In genomic region chr20:23397961-23398360, GRCh38 we compare ENCODE assay signal across 13 cellular contexts. TPM values are rescaled to one million over a fixed set of nuclear protein-coding genes. Genes with fewer than 3 reads are reported as not detected.
A peak's percentile ranks its signal among the peaks of the same experiment; 100 is the strongest.
DNase-seq lines count a peak whose midpoint lies in the region; ATAC-seq, FAIRE-seq and TF ChIP-seq lines count a peak whose summit lies in the region.
"Had no signal": no experiment of that assay in that cellular context is flagged by ENCODE, and none has a peak within 500 bp of the region (broad histone marks: within the 10 kb centered on the region; RNA-seq: fewer than 3 reads in every experiment).

No MANE protein-coding gene starts in this region.

- CTCF ChIA-PET in RWPE1 (lab: Yijun Ruan, JAX) (no interaction called here), HEK293T (lab: Yijun Ruan, JAX) (no interaction called here)

- H3K4me3 Mint-ChIP-seq in endodermal cell (no peak overlapping the region), nephron progenitor cell (no peak overlapping the region)

- peaks cover 50% of the 10 kb centered on the region for H3K36me3 Mint-ChIP-seq in endodermal cell (ENCODE audit: low read depth)
- peaks cover 40% of the 10 kb centered on the region for H3K36me3 Mint-ChIP-seq in nephron progenitor cell (ENCODE audit: low read depth)

- POLR2A ChIA-PET in RWPE1 (lab: Yijun Ruan, JAX; ENCODE audit: low non-redundant PET) = no interaction called here
- POLR2A ChIA-PET in HEK293T (lab: Yijun Ruan, JAX) = no interaction called here

- no peaks in the 10 kb centered on the region for H3K4me1 ChIP-seq in endodermal cell (ENCODE audit: control insufficient read depth, insufficient read depth, low read length)
- H3K4me1 ChIP-seq: breast epithelium had no signal

- H3K36me3 ChIP-seq in endodermal cell (ENCODE audit: control insufficient read depth, insufficient read depth, low read length) = peaks cover 62% of the 10 kb centered on the region
- H3K36me3 ChIP-seq: breast epithelium had no signal

- no peaks in the 10 kb centered on the region for H3K4me1 Mint-ChIP-seq in endodermal cell
- peaks cover 6% of the 10 kb centered on the region for H3K4me1 Mint-ChIP-seq in nephron progenitor cell

- no peak for FAIRE-seq in D721Med (lab: Jason Lieb, UNC)
- FAIRE-seq: GM19239, K562 had no signal

- H3K27ac ChIP-seq in RWPE1 = 0 out of 2 replicates have a peak overlapping the region, but pooled peaks have one; percentile 18
- H3K27ac ChIP-seq in endodermal cell (ENCODE audit: low read depth, low read length) = no peak overlapping the region
- H3K27ac ChIP-seq: breast epithelium, WERI-Rb-1 had no signal

- H3K9ac ChIP-seq in endodermal cell (ENCODE audit: extremely low read depth, low read length, poor library complexity, severe bottlenecking) = no peak overlapping the region

- H3K27ac Mint-ChIP-seq in endodermal cell = peak overlapping the region; percentile 33
- peak overlapping the region; percentile 79 for H3K27ac Mint-ChIP-seq in nephron progenitor cell

- no peaks in the 10 kb centered on the region for H3K27me3 ChIP-seq in endodermal cell (ENCODE audit: control insufficient read depth, insufficient read depth, low read length, poor library complexity, severe bottlenecking)
- H3K27me3 ChIP-seq: breast epithelium had no signal

- H3K9me3 Mint-ChIP-seq in endodermal cell (no peaks in the 10 kb centered on the region), nephron progenitor cell (no peaks in the 10 kb centered on the region)

- H3K4me3 ChIP-seq in endodermal cell (ENCODE audit: low read length) = no peak overlapping the region
- H3K4me3 ChIP-seq: breast epithelium, K562 had no signal

- H3K27me3 Mint-ChIP-seq in endodermal cell (ENCODE audit: insufficient read depth) (no peaks in the 10 kb centered on the region), nephron progenitor cell (ENCODE audit: low read depth, poor library complexity) (peaks cover under 1% of the 10 kb centered on the region)

- TF ChIP-seq CTCF in RWPE1 (conservative IDR thresholded peaks at IDR 0.05; ENCODE audit: low read depth) (no peak), endodermal cell (conservative IDR thresholded peaks at IDR 0.05) (no peak), nephron progenitor cell (IDR thresholded peaks at IDR 0.05) (no peak), D721Med (IDR thresholded peaks at IDR 0.05; ENCODE audit: insufficient read depth, missing control alignments) (no peak)

- WGBS in endodermal cell (ENCODE audit: insufficient coverage in 1 of 2, insufficient read length in 1 of 2), 2 experiments = 88 to 100% methylated on average over 1 to 2 of the region's 2 CpGs

- H3K9me3 ChIP-seq in endodermal cell (ENCODE audit: control insufficient read depth, low read length) = no peaks in the 10 kb centered on the region
- H3K9me3 ChIP-seq: breast epithelium had no signal

- ATAC-seq in HG02678 (IDR thresholded peaks at IDR 0.05; ENCODE audit: unreplicated experiment) = no peak
- ATAC-seq: K562 had no signal

- DNase-seq in GM03348 (ENCODE audit: low spot score) (peak; percentile 27), RWPE1 (ENCODE audit: low spot score) (no peak), endodermal cell (no peak), nephron progenitor cell (no peak), D721Med (ENCODE audit: insufficient read length, low spot score) (no peak), HEK293T (ENCODE audit: extremely low spot score) (no peak), NCI-H524 treated with DMSO at 0.1 percent for 48 hours (lab: John Stamatoyannopoulos, UW) (no peak)
- DNase-seq: posterior cingulate gyrus, WERI-Rb-1 had no signal

TF ChIP-seq in HEK293T, 16 proteins besides CTCF, POLR2A, EP300 and RAD21:
- TF ChIP-seq PKNOX1 (IDR thresholded peaks at IDR 0.05) = no peak
- TF ChIP-seq NFRKB (IDR thresholded peaks at IDR 0.05) = no peak
- TF ChIP-seq BHLHE40 (IDR thresholded peaks at IDR 0.05; ENCODE audit: borderline replicate concordance) = no peak
- TF ChIP-seq SP1 (IDR thresholded peaks at IDR 0.05) = no peak
- TF ChIP-seq TARDBP (IDR thresholded peaks at IDR 0.05) = no peak
- no peak for TF ChIP-seq L3MBTL2 (conservative IDR thresholded peaks at IDR 0.05)
- TF ChIP-seq SUZ12 (IDR thresholded peaks at IDR 0.05) = no peak
- no peak for TF ChIP-seq CTBP1 (IDR thresholded peaks at IDR 0.05; ENCODE audit: borderline replicate concordance)
- no peak for TF ChIP-seq HDGF (IDR thresholded peaks at IDR 0.05; ENCODE audit: borderline replicate concordance)
- no peak for TF ChIP-seq FOXA1 (IDR thresholded peaks at IDR 0.05)
- no peak for TF ChIP-seq ZNF384 (IDR thresholded peaks at IDR 0.05)
- no peak for TF ChIP-seq FOXK2 (IDR thresholded peaks at IDR 0.05)
- no peak for TF ChIP-seq LEF1 (IDR thresholded peaks at IDR 0.05; ENCODE audit: borderline replicate concordance)

RNA-seq across cellular contexts. Expression of gene NAPB, which starts 23.3 kb away (rescaled TPM):
- 10 to 100 TPM; 15.7 to 16.5 TPM for total RNA-seq in endodermal cell
- polyA plus RNA-seq in endodermal cell (2013, experiment 1 of 2) = 16.4 TPM
- polyA plus RNA-seq in endodermal cell (2013, experiment 2 of 2) = 16.6 TPM

RNA-seq across cellular contexts. Expression of gene GZF1, which starts 36.0 kb away (rescaled TPM):
- total RNA-seq in endodermal cell = 10 to 100 TPM; 12.2 to 15.5 TPM
- 13.5 TPM for polyA plus RNA-seq in endodermal cell (2013, experiment 1 of 2)
- polyA plus RNA-seq in endodermal cell (2013, experiment 2 of 2) = 10.4 TPM

RNA-seq across cellular contexts. Expression of gene CSTL1, which starts 41.5 kb away (rescaled TPM):
- total RNA-seq in endodermal cell = not detected
- polyA plus RNA-seq in endodermal cell (2013, experiment 1 of 2) = not detected
- polyA plus RNA-seq in endodermal cell (2013, experiment 2 of 2) = not detected
- total RNA-seq: breast epithelium, K562 had no signal
- polyA plus RNA-seq: K562 had no signal

RNA-seq across cellular contexts. Expression of gene NXT1, which starts 47.4 kb away (rescaled TPM):
- 10 to 100 TPM; 16.8 to 19.5 TPM for total RNA-seq in endodermal cell
- 29.7 TPM for polyA plus RNA-seq in endodermal cell (2013, experiment 1 of 2)
- polyA plus RNA-seq in endodermal cell (2013, experiment 2 of 2) = 29.4 TPM

RNA-seq across cellular contexts. Expression of gene CST11, which starts 54.7 kb away (rescaled TPM):
- under 1 TPM in 1 of 2 donors, not detected in 1; 0.69 TPM for total RNA-seq in endodermal cell
- polyA plus RNA-seq in endodermal cell (2013, experiment 1 of 2) = not detected
- polyA plus RNA-seq in endodermal cell (2013, experiment 2 of 2) = not detected
- total RNA-seq: breast epithelium, K562 had no signal
- polyA plus RNA-seq: K562 had no signal
